8 cellular contexts compared by ENCODE assay signal in the genomic region with DNA sequence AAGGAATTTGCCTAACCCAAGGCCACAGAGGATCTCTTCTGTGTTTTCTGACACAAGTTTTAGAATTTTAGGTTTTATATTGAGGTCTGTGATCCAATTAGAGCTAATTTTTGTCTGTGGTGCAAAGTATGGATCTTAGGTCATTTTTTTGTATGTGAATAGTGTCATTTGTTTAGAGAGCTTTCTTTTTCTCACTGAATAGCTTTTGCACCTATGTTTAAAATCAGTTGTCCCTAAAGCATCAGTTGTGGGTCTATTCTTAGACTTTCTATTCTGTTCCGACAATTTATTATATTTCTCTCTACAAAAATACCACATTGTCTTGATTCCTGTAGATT. TPM values are rescaled to one million over a fixed set of nuclear protein-coding genes. Genes with fewer than 3 reads are reported as not detected.
DNase-seq lines count a peak whose midpoint lies in the region; ATAC-seq and TF ChIP-seq lines count a peak whose summit lies in the region.

No MANE protein-coding gene starts in this region.

- H3K4me1 Mint-ChIP-seq in endothelial cell (ENCODE audit: unreplicated experiment): peaks cover 13% of the 10 kb centered on the region

- WGBS in psoas muscle, 3 donors: 0 to 22% (median 4%) methylated on average over 1 of the region's 1 CpG

- H3K4me1 ChIP-seq in Karpas-422 (ENCODE audit: low read length): peaks cover 17% of the 10 kb centered on the region
- H3K4me1 ChIP-seq in psoas muscle: peaks cover 13% of the 10 kb centered on the region

- H3K9me3 Mint-ChIP-seq in endothelial cell (ENCODE audit: unreplicated experiment): no peaks in the 10 kb centered on the region

- peak overlapping the region; percentile 39 for H3K27ac ChIP-seq in AG04450 (ENCODE audit: low read depth, low read length)
- H3K27ac ChIP-seq in Karpas-422 (ENCODE audit: low read length): no peak overlapping the region
- peak overlapping the region; percentile 90 for H3K27ac ChIP-seq in psoas muscle

- H3K36me3 ChIP-seq in Karpas-422 (ENCODE audit: insufficient read depth, low read length) (peaks cover 10% of the 10 kb centered on the region), psoas muscle (ENCODE audit: insufficient read depth in 1 of 2, low read depth in 1 of 2) (peaks cover 0 to 22% of the 10 kb centered on the region in 2 donors)

- H3K9me2 ChIP-seq in Karpas-422 (replicated peaks; ENCODE audit: insufficient read depth, low read length): no peaks in the 10 kb centered on the region

- CTCF ChIA-PET in AG04450 (lab: Charles Lee): interaction anchor here (1.1 kb wide), 2 partner anchors 39 to 194 kb away, joined by 3 read pairs; no protein-coding TSS in a partner anchor

- H3K79me2 ChIP-seq in Karpas-422 (ENCODE audit: low read length): peaks cover 32% of the 10 kb centered on the region

- peak overlapping the region; percentile 95 for H3K4me3 Mint-ChIP-seq in endothelial cell (ENCODE audit: unreplicated experiment)

- no peak for DNase-seq in AG04450 (ENCODE audit: low read depth, low spot score)
- DNase-seq in Karpas-422: no peak
- no peak for DNase-seq in endothelial cell (ENCODE audit: low spot score)
- DNase-seq in psoas muscle: no peak
- DNase-seq in foreskin melanocyte: no peak
- no peak for DNase-seq in SHP77 (lab: John Stamatoyannopoulos, UW)
- no peak for DNase-seq in posterior cingulate gyrus

- H3K27me3 ChIP-seq in AG04450 (ENCODE audit: control insufficient read depth, insufficient read depth, low read length) (no peaks in the 10 kb centered on the region), Karpas-422 (ENCODE audit: low read length) (no peaks in the 10 kb centered on the region), psoas muscle (ENCODE audit: insufficient read depth in 3 of 3, low read length in 2 of 3) (no peaks in the 10 kb centered on the region)

- H2AFZ ChIP-seq in Karpas-422 (ENCODE audit: low read length): 0 out of 2 replicates have a peak overlapping the region, but pooled peaks have one; percentile 66

- intact Hi-C loops in psoas muscle (cut with DNase I) (loop anchor here in 1 of 2 donors (2.0 kb wide), 1 partner anchor 40 kb away; a partner anchor contains a TSS), posterior cingulate gyrus (cut with DNase I) (no loop called here)

- H3K36me3 Mint-ChIP-seq in endothelial cell (ENCODE audit: low read depth, unreplicated experiment): peaks cover 6% of the 10 kb centered on the region

- peak overlapping the region; percentile 97 for H3K9ac ChIP-seq in Karpas-422 (ENCODE audit: low read length)

- H3K27ac Mint-ChIP-seq in endothelial cell (ENCODE audit: unreplicated experiment): peak overlapping the region; percentile 92

- H3K9me3 ChIP-seq in AG04450 (ENCODE audit: control insufficient read depth, insufficient read depth, low read length): no peaks in the 10 kb centered on the region
- no peaks in the 10 kb centered on the region for H3K9me3 ChIP-seq in Karpas-422 (ENCODE audit: low read length)
- no peaks in the 10 kb centered on the region for H3K9me3 ChIP-seq in psoas muscle

- POLR2A ChIA-PET in AG04450 (lab: Yijun Ruan, JAX): interaction anchor here (1.0 kb wide), 1 partner anchor 39 kb away, joined by 5 read pairs; no protein-coding TSS in a partner anchor

- TF ChIP-seq CTCF in AG04450 (IDR thresholded peaks at IDR 0.05; ENCODE audit: low read depth, low read length) (no peak), endothelial cell (IDR thresholded peaks at IDR 0.05; ENCODE audit: unreplicated experiment) (no peak), psoas muscle (IDR thresholded peaks at IDR 0.05) (no peak)

- no peaks in the 10 kb centered on the region for H4K20me1 ChIP-seq in Karpas-422 (ENCODE audit: insufficient read depth, low read depth, low read length)

- H3K27me3 Mint-ChIP-seq in endothelial cell (ENCODE audit: unreplicated experiment): peaks cover 9% of the 10 kb centered on the region

- ATAC-seq in GM19467 (IDR thresholded peaks at IDR 0.05; ENCODE audit: unreplicated experiment) (peak; percentile 2), psoas muscle (no peak)

- H3K4me2 ChIP-seq in Karpas-422 (ENCODE audit: low read depth, low read length, poor library complexity, severe bottlenecking): peak overlapping the region; percentile 100

- peak overlapping the region; percentile 83 for H3K4me3 ChIP-seq in AG04450 (ENCODE audit: low read depth, low read length)
- H3K4me3 ChIP-seq in Karpas-422 (ENCODE audit: low read length): peak overlapping the region; percentile 98
- peak overlapping the region; percentile 77 for H3K4me3 ChIP-seq in psoas muscle

RNA-seq across cellular contexts. Expression of a gene that starts 0.3 kb away (rescaled TPM):
- polyA plus RNA-seq in AG04450 (2011; rRNA removed) (2.2 and 2.7 TPM in 2 replicates), psoas muscle (1 to 10 TPM; 1.6 to 2.6 (median 2.4) TPM)
- 6.8 and 6.9 TPM in 2 replicates for polyA minus RNA-seq in AG04450 (2011; rRNA and poly(A)+ RNA removed)
- total RNA-seq in Karpas-422 (2014; rRNA removed; shearing (Covaris generic); ENCODE audit: low replicate concordance): 17.8 and 17.9 TPM in 2 replicates
- total RNA-seq in endothelial cell (ENCODE audit: unreplicated experiment) (12.8 TPM), psoas muscle (1 to 10 TPM; 4.6 to 5.6 (median 5.0) TPM)

RNA-seq across cellular contexts. Expression of a gene that starts 41.3 kb away (rescaled TPM):
- polyA plus RNA-seq in AG04450 (2011; rRNA removed) (18.4 and 29.4 TPM in 2 replicates), psoas muscle (10 to 100 TPM in 1 of 3 donors, 1 to 10 TPM in 2; 5.3 to 22.1 (median 6.0) TPM)
- 7.6 and 18.4 TPM in 2 replicates for polyA minus RNA-seq in AG04450 (2011; rRNA and poly(A)+ RNA removed)
- total RNA-seq in Karpas-422 (2014; rRNA removed; shearing (Covaris generic); ENCODE audit: low replicate concordance): 79.9 and 90.8 TPM in 2 replicates
- total RNA-seq in endothelial cell (ENCODE audit: unreplicated experiment) (33.4 TPM), psoas muscle (10 to 100 TPM in 3 of 4 donors, 1 to 10 TPM in 1; 6.8 to 15.4 (median 12.1) TPM)
